ENCODE assay signal across 15 cellular contexts in the genomic region with DNA sequence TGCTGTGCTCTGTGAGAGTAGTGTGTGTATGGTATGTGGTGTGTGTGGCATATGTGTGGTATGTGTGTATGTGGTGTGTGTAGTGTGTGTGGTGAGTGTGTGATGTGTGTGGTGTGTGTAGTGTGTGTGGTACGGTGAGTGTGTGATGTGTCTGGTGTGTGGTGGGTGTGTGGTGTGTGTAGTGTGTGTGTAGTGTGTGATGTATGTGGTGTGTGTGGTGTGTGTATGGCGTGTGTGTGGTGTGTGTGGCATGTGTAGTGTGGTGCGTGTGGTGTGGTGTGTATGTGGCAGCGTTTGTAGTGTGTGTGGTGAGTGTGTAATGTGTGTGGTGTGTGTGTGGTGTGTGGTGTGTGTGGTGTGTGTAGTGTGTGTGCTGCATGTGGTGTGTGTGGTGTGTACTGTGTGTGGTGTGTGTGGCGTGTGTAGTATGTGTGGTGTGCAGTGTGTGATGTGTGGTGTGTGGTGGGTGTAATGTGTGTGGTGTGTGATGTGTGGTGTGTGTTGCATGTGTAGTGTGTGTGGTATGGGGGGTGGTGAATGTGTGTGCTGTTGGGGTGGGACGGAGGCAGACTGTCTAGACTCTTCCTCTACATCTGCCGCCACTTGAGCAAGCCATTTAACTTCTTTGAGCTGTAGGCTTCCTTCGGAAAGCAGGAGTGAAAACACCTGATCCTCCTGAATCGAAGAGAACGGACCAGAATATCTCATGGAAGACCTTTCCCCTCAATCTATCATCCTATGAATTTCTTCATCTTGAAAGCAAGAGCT. TPM values are rescaled to one million over a fixed set of nuclear protein-coding genes. Genes with fewer than 3 reads are reported as not detected.
A peak's percentile ranks its signal among the peaks of the same experiment; 100 is the strongest.
DNase-seq lines count a peak whose midpoint lies in the region; ATAC-seq, FAIRE-seq and TF ChIP-seq lines count a peak whose summit lies in the region.
"Had no signal": no experiment of that assay in that cellular context is flagged by ENCODE, and none has a peak within 500 bp of the region (broad histone marks: within the 10 kb centered on the region; RNA-seq: fewer than 3 reads in every experiment).

No MANE protein-coding gene starts in this region.

- DNase-seq in GM12891 (ENCODE audit: insufficient read length, low spot score) = no peak
- DNase-seq in NCI-H187 treated with DMSO at 0.1 percent for 48 hours (lab: John Stamatoyannopoulos, UW) = peak; percentile 86
- DNase-seq in bronchial epithelial cell (ENCODE audit: low read depth) = no peak
- DNase-seq in GM19238 (ENCODE audit: insufficient read length, low spot score) = no peak
- no peak for DNase-seq in A172 (ENCODE audit: low spot score)
- DNase-seq: activated effector memory CD4-positive, alpha-beta T cell treated with Interleukin-2 at 50 U/mL for 16 hours; CD4-positive, alpha-beta memory T cell; GOT3; T-helper 17 cell; tibial artery had no signal

- FAIRE-seq in GM12891 (lab: Jason Lieb, UNC) = peak; percentile 79
- FAIRE-seq in bronchial epithelial cell (lab: Jason Lieb, UNC) = peak; percentile 98

- TF ChIP-seq POLR2A in GM12891 (IDR thresholded peaks at IDR 0.05; ENCODE audit: low read depth, low read length) = no peak

- ATAC-seq in GM19463 (IDR thresholded peaks at IDR 0.05; ENCODE audit: unreplicated experiment) = peak; percentile 6
- ATAC-seq in GM18498 (IDR thresholded peaks at IDR 0.05; ENCODE audit: unreplicated experiment) = no peak
- no peak for ATAC-seq in HG03045 (IDR thresholded peaks at IDR 0.05; ENCODE audit: unreplicated experiment)
- ATAC-seq: T-helper 17 cell had no signal

- no peak for TF ChIP-seq CTCF in bronchial epithelial cell (IDR thresholded peaks at IDR 0.05; ENCODE audit: insufficient read depth, low read length, severe bottlenecking)

- H3K27me3 ChIP-seq in bronchial epithelial cell (ENCODE audit: control insufficient read depth, insufficient read depth, low read length) = no peaks in the 10 kb centered on the region
- H3K27me3 ChIP-seq: hepatocyte had no signal

- H3K36me3 ChIP-seq in bronchial epithelial cell (ENCODE audit: control insufficient read depth, insufficient read depth, low read length) = no peaks in the 10 kb centered on the region
- H3K36me3 ChIP-seq: tibial artery had no signal

- H3K4me3 ChIP-seq in bronchial epithelial cell (ENCODE audit: low read depth, low read length) = no peak overlapping the region
- H3K4me3 ChIP-seq: hepatocyte, tibial artery had no signal

TF ChIP-seq in GM12891, 5 proteins besides CTCF, POLR2A, EP300 and RAD21:
- TF ChIP-seq POLR2AphosphoS5 (IDR thresholded peaks at IDR 0.05; ENCODE audit: low read depth, low read length) = no peak
- TF ChIP-seq TAF1 (IDR thresholded peaks at IDR 0.05; ENCODE audit: low read depth, low read length) = no peak
- no peak for TF ChIP-seq PAX5 (IDR thresholded peaks at IDR 0.05; ENCODE audit: insufficient read depth, low read length, severe bottlenecking)
- no peak for TF ChIP-seq POU2F2 (IDR thresholded peaks at IDR 0.05; ENCODE audit: low read depth, low read length)
- no peak for TF ChIP-seq SPI1 (IDR thresholded peaks at IDR 0.05; ENCODE audit: low read depth, low read length)

RNA-seq across cellular contexts. Expression of gene GPA33, which starts 33.5 kb away (rescaled TPM):
- polyA plus RNA-seq in GM12891 (2012; ENCODE audit: low read depth, missing spikeins) = 0.08 TPM
- total RNA-seq in bronchial epithelial cell = not detected in 2 replicates
- 0.24 TPM in 1 of 2 replicates, not detected in the other for total RNA-seq in A172 (2014; rRNA removed; shearing (Covaris generic))
- total RNA-seq: activated CD4-positive, alpha-beta T cell treated with anti-CD3 and anti-CD28 coated beads, Interleukin-2, amount 10 ng/mL, durations not matched to agents 24 days and 14 days had no signal

RNA-seq across cellular contexts. Expression of gene STYXL2, which starts 37.2 kb away (rescaled TPM):
- 0.01 TPM for polyA plus RNA-seq in GM12891 (2012; ENCODE audit: low read depth, missing spikeins)
- total RNA-seq in bronchial epithelial cell = not detected in 2 replicates
- total RNA-seq in A172 (2014; rRNA removed; shearing (Covaris generic)) = not detected in 2 replicates
- total RNA-seq: activated CD4-positive, alpha-beta T cell treated with anti-CD3 and anti-CD28 coated beads, Interleukin-2, amount 10 ng/mL, durations not matched to agents 24 days and 14 days; CD4-positive, alpha-beta memory T cell; T-helper 17 cell had no signal
- polyA plus RNA-seq: CD4-positive, alpha-beta memory T cell had no signal
